ENCODE assay signal across 11 cellular contexts in the genomic region with DNA sequence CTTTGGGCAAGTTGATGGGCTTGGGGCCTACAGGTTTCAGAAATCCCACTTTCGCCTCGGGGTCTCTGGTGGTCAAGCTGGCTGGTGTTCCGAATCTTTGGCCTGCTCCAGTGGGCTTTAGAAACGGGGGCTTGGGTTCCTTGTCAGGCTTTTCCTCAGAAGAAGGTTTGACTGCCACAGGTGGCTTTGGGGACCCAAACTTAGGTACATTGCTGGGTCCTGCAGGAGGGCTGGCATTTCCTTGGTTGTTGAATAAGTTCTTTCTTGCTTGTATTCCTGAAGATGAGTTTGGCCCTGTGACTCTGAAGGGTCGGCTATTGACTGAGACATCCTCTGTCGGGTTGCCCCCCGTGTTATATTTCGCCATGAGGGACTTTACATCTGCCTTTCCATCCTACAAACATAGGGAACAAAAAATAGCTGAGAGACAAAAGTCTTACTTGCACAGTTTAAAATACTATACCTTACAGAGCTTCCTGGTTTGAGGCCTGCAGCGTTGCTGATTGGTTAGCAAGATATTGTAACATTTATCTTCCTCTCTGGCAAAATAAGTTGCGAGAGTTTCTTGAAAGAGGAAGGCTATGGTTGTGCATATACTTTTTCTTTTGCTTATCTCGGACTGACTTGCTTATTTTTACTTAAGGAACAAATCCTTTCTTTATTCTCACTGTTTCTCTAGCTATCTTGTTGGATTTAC. TPM values are rescaled to one million over a fixed set of nuclear protein-coding genes. Genes with fewer than 3 reads are reported as not detected.
DNase-seq lines count a peak whose midpoint lies in the region; ATAC-seq and TF ChIP-seq lines count a peak whose summit lies in the region.
"Had no signal": no experiment of that assay in that cellular context is flagged by ENCODE, and none has a peak within 500 bp of the region (broad histone marks: within the 10 kb centered on the region; RNA-seq: fewer than 3 reads in every experiment).

No MANE protein-coding gene starts in this region.

- POLR2A ChIA-PET in activated CD4-positive, alpha-beta T cell treated with anti-CD3 and anti-CD28 coated beads for 36 hours (lab: Charles Lee), result interaction anchor here (0.9 to 1.8 kb wide), 3 partner anchors 10 to 27 kb away, joined by 3 to 7 read pairs (median 3); no protein-coding TSS in a partner anchor

- TF ChIP-seq CTCF in foreskin keratinocyte (conservative IDR thresholded peaks at IDR 0.05), result no peak

- peaks cover 4% of the 10 kb centered on the region for H3K27me3 ChIP-seq in foreskin keratinocyte

- DNase-seq in activated CD4-positive, alpha-beta T cell treated with anti-CD3 and anti-CD28 coated beads for 36 hours, result peak; percentile 62
- DNase-seq in activated CD4-positive, alpha-beta T cell treated with anti-CD3 and anti-CD28 coated beads, Interleukin-2, amount 50 U/mL, for 48 hours, result no peak
- DNase-seq in NOMO-1 treated with DMSO at 0.1 percent for 48 hours (lab: John Stamatoyannopoulos, UW; ENCODE audit: unreplicated experiment), result peak; percentile 96
- DNase-seq in natural killer cell treated with Interleukin-12 subunit alpha and Interleukin-12 subunit beta and Interleukin-15 and Interleukin-18, amount 100 ng/mL, for 72 hours (ENCODE audit: low spot score), result no peak
- no peak for DNase-seq in foreskin keratinocyte
- DNase-seq in left colon, result no peak
- DNase-seq in AG20443 (ENCODE audit: low spot score), result no peak
- DNase-seq: cerebellar nuclear complex, psoas muscle had no signal

- H3K27me3 Mint-ChIP-seq in activated CD4-positive, alpha-beta T cell treated with anti-CD3 and anti-CD28 coated beads for 36 hours, result no peaks in the 10 kb centered on the region
- no peaks in the 10 kb centered on the region for H3K27me3 Mint-ChIP-seq in activated naive CD8-positive, alpha-beta T cell
- no peaks in the 10 kb centered on the region for H3K27me3 Mint-ChIP-seq in natural killer cell treated with Interleukin-12 subunit alpha and Interleukin-12 subunit beta and Interleukin-15 and Interleukin-18, amount 100 ng/mL, for 72 hours

- peaks cover 36% of the 10 kb centered on the region for H3K4me1 Mint-ChIP-seq in activated CD4-positive, alpha-beta T cell treated with anti-CD3 and anti-CD28 coated beads for 36 hours
- H3K4me1 Mint-ChIP-seq in activated naive CD8-positive, alpha-beta T cell (ENCODE audit: low read depth), result peaks cover 76% of the 10 kb centered on the region
- peaks cover 61 to 72% of the 10 kb centered on the region in 2 donors for H3K4me1 Mint-ChIP-seq in natural killer cell treated with Interleukin-12 subunit alpha and Interleukin-12 subunit beta and Interleukin-15 and Interleukin-18, amount 100 ng/mL, for 72 hours (ENCODE audit: low read depth in 2 of 2)

- H3K4me3 Mint-ChIP-seq in activated CD4-positive, alpha-beta T cell treated with anti-CD3 and anti-CD28 coated beads for 36 hours, result peak overlapping the region; percentile 81
- peak overlapping the region; percentile 93 for H3K4me3 Mint-ChIP-seq in activated naive CD8-positive, alpha-beta T cell
- peak overlapping the region; percentile 92 for H3K4me3 Mint-ChIP-seq in natural killer cell treated with Interleukin-12 subunit alpha and Interleukin-12 subunit beta and Interleukin-15 and Interleukin-18, amount 100 ng/mL, for 72 hours

- H3K4me1 ChIP-seq in foreskin keratinocyte, result peaks cover 11% of the 10 kb centered on the region
- H3K4me1 ChIP-seq: psoas muscle had no signal

- H3K36me3 Mint-ChIP-seq in activated CD4-positive, alpha-beta T cell treated with anti-CD3 and anti-CD28 coated beads for 36 hours (ENCODE audit: low read depth), result peaks cover 16% of the 10 kb centered on the region
- no peaks in the 10 kb centered on the region for H3K36me3 Mint-ChIP-seq in activated naive CD8-positive, alpha-beta T cell
- peaks cover 5% of the 10 kb centered on the region for H3K36me3 Mint-ChIP-seq in natural killer cell treated with Interleukin-12 subunit alpha and Interleukin-12 subunit beta and Interleukin-15 and Interleukin-18, amount 100 ng/mL, for 72 hours

- H3K9me3 Mint-ChIP-seq in activated CD4-positive, alpha-beta T cell treated with anti-CD3 and anti-CD28 coated beads for 36 hours (ENCODE audit: low read depth), result no peaks in the 10 kb centered on the region
- H3K9me3 Mint-ChIP-seq in activated naive CD8-positive, alpha-beta T cell (ENCODE audit: low read depth), result no peaks in the 10 kb centered on the region
- H3K9me3 Mint-ChIP-seq in natural killer cell treated with Interleukin-12 subunit alpha and Interleukin-12 subunit beta and Interleukin-15 and Interleukin-18, amount 100 ng/mL, for 72 hours, result peaks cover 2% of the 10 kb centered on the region

- no peak overlapping the region for H3K27ac ChIP-seq in foreskin keratinocyte
- H3K27ac ChIP-seq: psoas muscle had no signal

- intact Hi-C loops in activated CD4-positive, alpha-beta T cell treated with anti-CD3 and anti-CD28 coated beads for 36 hours (cut with DNase I, micrococcal nuclease), result loop anchor here (2.0 to 10.0 kb wide), 5 partner anchors 40 to 1630 kb away; no protein-coding TSS in a partner anchor
- intact Hi-C loops in left colon (cut with DNase I, micrococcal nuclease), result no loop called here

- CTCF ChIA-PET in activated CD4-positive, alpha-beta T cell treated with anti-CD3 and anti-CD28 coated beads for 36 hours (lab: Charles Lee), result interaction anchor here (0.6 to 4.2 kb wide), 7 partner anchors 9 to 123 kb away, joined by 3 to 52 read pairs (median 7); a partner anchor contains a TSS

- peak; percentile 27 for ATAC-seq in activated CD4-positive, alpha-beta T cell treated with anti-CD3 and anti-CD28 coated beads for 36 hours
- ATAC-seq in natural killer cell treated with Interleukin-12 subunit alpha and Interleukin-12 subunit beta and Interleukin-15 and Interleukin-18, amount 100 ng/mL, for 72 hours, result peak; percentile 64 to 65
- ATAC-seq in foreskin keratinocyte, result no peak
- no peak for ATAC-seq in left colon
- ATAC-seq: psoas muscle had no signal

- peak overlapping the region; percentile 93 for H3K27ac Mint-ChIP-seq in activated CD4-positive, alpha-beta T cell treated with anti-CD3 and anti-CD28 coated beads for 36 hours
- H3K27ac Mint-ChIP-seq in activated naive CD8-positive, alpha-beta T cell, result peak overlapping the region; percentile 99
- peak overlapping the region; percentile 98 to 99 for H3K27ac Mint-ChIP-seq in natural killer cell treated with Interleukin-12 subunit alpha and Interleukin-12 subunit beta and Interleukin-15 and Interleukin-18, amount 100 ng/mL, for 72 hours

RNA-seq across cellular contexts. Expression of a gene that starts 16.6 kb away (rescaled TPM):
- total RNA-seq in activated CD4-positive, alpha-beta T cell treated with anti-CD3 and anti-CD28 coated beads for 36 hours, result 100 to 1,000 TPM; 109 to 171 TPM
- 10 to 100 TPM; 71.9 to 72.8 TPM for total RNA-seq in natural killer cell treated with Interleukin-12 subunit alpha and Interleukin-12 subunit beta and Interleukin-15 and Interleukin-18, amount 100 ng/mL, for 72 hours
- total RNA-seq in foreskin keratinocyte, result not detected in 2 replicates
- polyA plus RNA-seq in foreskin keratinocyte, result not detected in 2 replicates
- total RNA-seq in left colon, result 10 to 100 TPM in 1 of 2 donors, 1 to 10 TPM in 1; 7.3 to 10.8 TPM
- total RNA-seq: fibroblast of villous mesenchyme had no signal

Comparison
In these comparisons a context has a peak if more than half of its experiments do, and no peak if none do; other contexts are left out.
1. DNase-seq: peak in activated CD4-positive, alpha-beta T cell treated with anti-CD3 and anti-CD28 coated beads for 36 hours (single experiment) and NOMO-1 treated with DMSO at 0.1 percent for 48 hours (single experiment); none in activated CD4-positive, alpha-beta T cell treated with anti-CD3 and anti-CD28 coated beads, Interleukin-2, amount 50 U/mL, for 48 hours (0 of 2), natural killer cell treated with Interleukin-12 subunit alpha and Interleukin-12 subunit beta and Interleukin-15 and Interleukin-18, amount 100 ng/mL, for 72 hours (single experiment), foreskin keratinocyte (0 of 2), left colon (0 of 2) and AG20443 (single experiment).
2. ATAC-seq: peak in activated CD4-positive, alpha-beta T cell treated with anti-CD3 and anti-CD28 coated beads for 36 hours (single experiment) and natural killer cell treated with Interleukin-12 subunit alpha and Interleukin-12 subunit beta and Interleukin-15 and Interleukin-18, amount 100 ng/mL, for 72 hours (2 of 2); none in foreskin keratinocyte (single experiment) and left colon (single experiment).
3. intact Hi-C loops: an anchor here in activated CD4-positive, alpha-beta T cell treated with anti-CD3 and anti-CD28 coated beads for 36 hours (2.0 to 10.0 kb wide); none called in left colon.
4. Peak in every context shown above with its lines, with median percentiles within 50 percentile points of each other: H3K27ac Mint-ChIP-seq and H3K4me3 Mint-ChIP-seq.